ENCODE assay signal across 1 cellular context in the genomic region with DNA sequence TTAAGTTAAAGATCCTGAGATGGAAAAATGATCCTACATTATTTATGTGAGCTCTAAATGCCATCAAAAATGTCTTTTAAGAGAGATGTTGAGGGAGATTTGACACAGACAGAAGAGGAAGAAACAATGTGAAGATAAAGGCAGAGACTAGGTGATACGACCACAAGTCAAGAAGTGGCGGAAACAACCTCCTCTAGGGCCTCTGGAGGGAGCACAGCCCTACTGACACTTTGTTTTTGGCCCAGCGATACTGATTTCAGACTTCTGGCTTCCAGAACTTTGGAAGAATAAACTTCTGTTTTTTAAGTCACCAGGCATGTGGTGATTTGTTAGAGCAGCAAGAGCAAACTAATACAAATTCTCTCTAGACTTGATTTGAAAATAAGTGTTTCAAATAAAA.
TF ChIP-seq lines count a peak whose summit lies in the region.

No MANE protein-coding gene starts in this region.

TF ChIP-seq in GM23338, 12 proteins besides CTCF, POLR2A, EP300 and RAD21 (continued from another document):
- TF ChIP-seq ZNF114 (CRISPR knock-in tag; IDR thresholded peaks at IDR 0.05), result no peak
- TF ChIP-seq JUNB (IDR thresholded peaks at IDR 0.05; ENCODE audit: unreplicated experiment), result no peak
